Comparison of ENCODE assay signal across 1 cellular context in genomic region chr6:44078795-44079671, GRCh38.
TF ChIP-seq lines count a peak whose summit lies in the region.

No MANE protein-coding gene starts in this region.

TF ChIP-seq in HepG2, 621 proteins besides CTCF, POLR2A, EP300 and RAD21 (continued from another document and continues in another):
- TF ChIP-seq HDAC2 (CRISPR knock-in tag; IDR thresholded peaks at IDR 0.05) (no peak), TERF1 (CRISPR knock-in tag; IDR thresholded peaks at IDR 0.05) (no peak), ZNF713 (CRISPR knock-in tag; IDR thresholded peaks at IDR 0.05) (no peak; the same call in 1 of the 2 replicates), SMC3 (IDR thresholded peaks at IDR 0.05; ENCODE audit: low read length) (peak; percentile 95), ZNF788 (CRISPR knock-in tag; IDR thresholded peaks at IDR 0.05; ENCODE audit: borderline replicate concordance) (no peak), RFXANK (CRISPR knock-in tag; IDR thresholded peaks at IDR 0.05) (0 out of 2 replicates have a peak, but pooled peaks have one; percentile 67), TCF7L2 (IDR thresholded peaks at IDR 0.05; ENCODE audit: low read depth, low read length) (no peak), ZNF615 (CRISPR knock-in tag; IDR thresholded peaks at IDR 0.05; ENCODE audit: borderline replicate concordance) (no peak), ATF1 (CRISPR knock-in tag; IDR thresholded peaks at IDR 0.05) (no peak), PRDM10 (CRISPR knock-in tag; IDR thresholded peaks at IDR 0.05; ENCODE audit: low read depth) (no peak; the same call in 1 of the 2 replicates), ATF7-NPFF (CRISPR knock-in tag; IDR thresholded peaks at IDR 0.05; ENCODE audit: low read depth) (no peak), HMGA1 (CRISPR knock-in tag; conservative IDR thresholded peaks at IDR 0.05) (no peak), ZBTB40 (IDR thresholded peaks at IDR 0.05) (no peak), ZBTB40 (CRISPR knock-in tag; IDR thresholded peaks at IDR 0.05) (no peak), ZNF577 (CRISPR knock-in tag; IDR thresholded peaks at IDR 0.05; ENCODE audit: borderline replicate concordance, low read depth) (no peak), MIXL1 (CRISPR knock-in tag; IDR thresholded peaks at IDR 0.05) (0 out of 2 replicates have a peak, but pooled peaks have one; percentile 69), TFDP1 (CRISPR knock-in tag; IDR thresholded peaks at IDR 0.05; ENCODE audit: borderline replicate concordance) (no peak), SNAI1 (CRISPR knock-in tag; IDR thresholded peaks at IDR 0.05; ENCODE audit: borderline replicate concordance) (peak; percentile 59; the same call in 1 of the 2 replicates), ATF6 (CRISPR knock-in tag; conservative IDR thresholded peaks at IDR 0.05) (no peak), GFI1 (CRISPR knock-in tag; IDR thresholded peaks at IDR 0.05; ENCODE audit: borderline replicate concordance) (no peak), ZHX2 (IDR thresholded peaks at IDR 0.05; ENCODE audit: low read depth) (no peak; the same call in 1 of the 2 replicates), ZHX2 (CRISPR knock-in tag; IDR thresholded peaks at IDR 0.05; ENCODE audit: borderline replicate concordance) (no peak), POLR2AphosphoS5 (IDR thresholded peaks at IDR 0.05; ENCODE audit: low read depth, low read length) (no peak), CSRNP1 (CRISPR knock-in tag; IDR thresholded peaks at IDR 0.05) (no peak)
